Comparison of ENCODE assay signal across 31 cellular contexts in the genomic region with DNA sequence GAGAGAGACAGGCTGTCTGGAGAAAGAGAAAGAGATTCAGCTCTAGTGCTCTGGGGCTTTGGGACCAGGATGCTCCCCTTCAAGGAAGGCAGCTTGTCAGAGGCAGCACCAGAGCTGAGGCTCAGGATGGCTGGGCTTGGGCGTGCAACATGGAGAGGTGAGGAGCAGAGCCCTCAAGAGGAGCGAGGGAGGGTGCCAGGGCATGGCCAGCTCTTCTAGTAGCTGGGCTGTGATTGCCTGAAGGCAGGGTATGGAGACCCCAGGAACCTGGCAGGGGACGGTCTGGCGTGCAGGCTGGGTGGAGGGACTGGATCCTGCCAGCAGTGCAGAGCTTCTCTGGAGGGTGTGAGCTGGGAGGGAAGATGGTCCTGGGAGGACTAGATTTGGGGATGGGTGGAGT. TPM values are rescaled to one million over a fixed set of nuclear protein-coding genes. Genes with fewer than 3 reads are reported as not detected.
"Had no signal": no experiment of that assay in that cellular context is flagged by ENCODE, and none has a peak within 500 bp of the region (broad histone marks: within the 10 kb centered on the region; RNA-seq: fewer than 3 reads in every experiment).

No MANE protein-coding gene starts in this region.

- H3K4me1 ChIP-seq: colonic mucosa, heart right ventricle, left lung, uterus had no signal

- H3K27ac Mint-ChIP-seq: activated naive CD4-positive, alpha-beta T cell treated with anti-CD3 and anti-CD28 coated beads for 36 hours; progenitor cell of endocrine pancreas; T-helper 2 cell treated with Interferon-gamma antibody and Interleukin-4, amounts not matched to agents 5 μg/mL and 100 μg/mL, for 36 hours had no signal

- H3K9me3 Mint-ChIP-seq: activated naive CD4-positive, alpha-beta T cell treated with anti-CD3 and anti-CD28 coated beads for 36 hours; activated T-cell treated with anti-CD3 and anti-CD28 coated beads, Interleukin-2, amount 50 U/mL, for 4 hours; central memory CD8-positive, alpha-beta T cell; naive B cell; stimulated activated naive CD8-positive, alpha-beta T cell treated with anti-CD3 and anti-CD28 coated beads, Interleukin-15, amount 100 ng/mL, for 72 hours; T-helper 2 cell treated with Interferon-gamma antibody and Interleukin-4, amounts not matched to agents 5 μg/mL and 100 μg/mL, for 36 hours had no signal

- H3K4me3 ChIP-seq: ascending aorta, colonic mucosa, dorsolateral prefrontal cortex, heart right ventricle, left lung, lung, SK-N-MC, suprapubic skin, transverse colon, uterus had no signal

- H3K9me3 ChIP-seq: ascending aorta, colonic mucosa, heart right ventricle, left lung, suprapubic skin, transverse colon, uterus had no signal

- DNase-seq: activated CD4-positive, alpha-beta T cell treated with anti-CD3 and anti-CD28 coated beads, Interleukin-2, amount 50 U/mL, for 1 hour; activated CD4-positive, CD25-positive, alpha-beta regulatory T cell treated with anti-CD3 and anti-CD28 coated beads, Interleukin-2, amount 50 U/mL, for 72 hours; activated CD8-positive, alpha-beta memory T cell treated with anti-CD3 and anti-CD28 coated beads, Interleukin-2, amount 50 U/mL, for 48 hours; activated naive CD4-positive, alpha-beta T cell treated with anti-CD3 and anti-CD28 coated beads for 36 hours; activated T-cell treated with anti-CD3 and anti-CD28 coated beads, Interleukin-2, amount 50 U/mL, for 4 hours; brain microvascular endothelial cell; colonic mucosa; naive B cell; stimulated activated CD4-positive, alpha-beta T cell treated with anti-CD3 and anti-CD28 coated beads, Interleukin-4, amount 100 ng/mL, for 4 hours; stimulated activated naive CD8-positive, alpha-beta T cell treated with anti-CD3 and anti-CD28 coated beads, Interleukin-15, amount 100 ng/mL, for 72 hours; transverse colon; uterus had no signal

- H3K27me3 ChIP-seq: ascending aorta, colonic mucosa, dorsolateral prefrontal cortex, left lung, suprapubic skin, transverse colon, uterus had no signal

- H3K27me3 Mint-ChIP-seq: stimulated activated naive CD8-positive, alpha-beta T cell treated with anti-CD3 and anti-CD28 coated beads, Interleukin-15, amount 100 ng/mL, for 72 hours had no signal

- H3K27ac ChIP-seq: brain microvascular endothelial cell, colonic mucosa, heart right ventricle, left lung, SK-N-MC, suprapubic skin, transverse colon, uterus, VCaP had no signal

- H3K36me3 Mint-ChIP-seq: naive B cell had no signal

- H3K4me1 Mint-ChIP-seq: central memory CD8-positive, alpha-beta T cell; stimulated activated naive CD8-positive, alpha-beta T cell treated with anti-CD3 and anti-CD28 coated beads, Interleukin-15, amount 100 ng/mL, for 72 hours had no signal

- ATAC-seq: activated T-cell treated with anti-CD3 and anti-CD28 coated beads, Interleukin-2, amount 50 U/mL, for 4 hours; heart right ventricle; left lung; stimulated activated naive CD8-positive, alpha-beta T cell treated with anti-CD3 and anti-CD28 coated beads, Interleukin-15, amount 100 ng/mL, for 72 hours had no signal

- H3K4me3 Mint-ChIP-seq: activated naive CD4-positive, alpha-beta T cell treated with anti-CD3 and anti-CD28 coated beads for 36 hours; activated T-cell treated with anti-CD3 and anti-CD28 coated beads, Interleukin-2, amount 50 U/mL, for 4 hours; central memory CD8-positive, alpha-beta T cell; naive B cell; stimulated activated naive CD8-positive, alpha-beta T cell treated with anti-CD3 and anti-CD28 coated beads, Interleukin-15, amount 100 ng/mL, for 72 hours; T-helper 2 cell treated with Interferon-gamma antibody and Interleukin-4, amounts not matched to agents 5 μg/mL and 100 μg/mL, for 36 hours had no signal

- H3K36me3 ChIP-seq: ascending aorta, brain microvascular endothelial cell, colonic mucosa, heart right ventricle, left lung, suprapubic skin, transverse colon, uterus had no signal

RNA-seq across cellular contexts. Expression of a gene that starts 40.2 kb away (rescaled TPM):
- total RNA-seq: activated CD8-positive, alpha-beta memory T cell treated with anti-CD3 and anti-CD28 coated beads for 36 hours; activated naive CD4-positive, alpha-beta T cell treated with anti-CD3 and anti-CD28 coated beads for 36 hours; activated T-cell treated with anti-CD3 and anti-CD28 coated beads, Interleukin-2, amount 50 U/mL, for 4 hours; ascending aorta; colonic mucosa; epithelial cell of proximal tubule; fibroblast of villous mesenchyme; kidney epithelial cell; left lung; lung; mesenteric fat pad; mucosa of gallbladder; osteoblast; progenitor cell of endocrine pancreas; suprapubic skin; transverse colon had no signal
- polyA plus RNA-seq: lung, neural cell had no signal

RNA-seq across cellular contexts. Expression of a gene that starts 48.6 kb away (rescaled TPM):
- total RNA-seq: activated CD8-positive, alpha-beta memory T cell treated with anti-CD3 and anti-CD28 coated beads for 36 hours; activated naive CD4-positive, alpha-beta T cell treated with anti-CD3 and anti-CD28 coated beads for 36 hours; activated T-cell treated with anti-CD3 and anti-CD28 coated beads, Interleukin-2, amount 50 U/mL, for 4 hours; ascending aorta; colonic mucosa; mesenteric fat pad; mucosa of gallbladder; progenitor cell of endocrine pancreas; transverse colon had no signal
- polyA plus RNA-seq: neural cell had no signal
